8 cellular contexts compared by ENCODE assay signal in the genomic region with DNA sequence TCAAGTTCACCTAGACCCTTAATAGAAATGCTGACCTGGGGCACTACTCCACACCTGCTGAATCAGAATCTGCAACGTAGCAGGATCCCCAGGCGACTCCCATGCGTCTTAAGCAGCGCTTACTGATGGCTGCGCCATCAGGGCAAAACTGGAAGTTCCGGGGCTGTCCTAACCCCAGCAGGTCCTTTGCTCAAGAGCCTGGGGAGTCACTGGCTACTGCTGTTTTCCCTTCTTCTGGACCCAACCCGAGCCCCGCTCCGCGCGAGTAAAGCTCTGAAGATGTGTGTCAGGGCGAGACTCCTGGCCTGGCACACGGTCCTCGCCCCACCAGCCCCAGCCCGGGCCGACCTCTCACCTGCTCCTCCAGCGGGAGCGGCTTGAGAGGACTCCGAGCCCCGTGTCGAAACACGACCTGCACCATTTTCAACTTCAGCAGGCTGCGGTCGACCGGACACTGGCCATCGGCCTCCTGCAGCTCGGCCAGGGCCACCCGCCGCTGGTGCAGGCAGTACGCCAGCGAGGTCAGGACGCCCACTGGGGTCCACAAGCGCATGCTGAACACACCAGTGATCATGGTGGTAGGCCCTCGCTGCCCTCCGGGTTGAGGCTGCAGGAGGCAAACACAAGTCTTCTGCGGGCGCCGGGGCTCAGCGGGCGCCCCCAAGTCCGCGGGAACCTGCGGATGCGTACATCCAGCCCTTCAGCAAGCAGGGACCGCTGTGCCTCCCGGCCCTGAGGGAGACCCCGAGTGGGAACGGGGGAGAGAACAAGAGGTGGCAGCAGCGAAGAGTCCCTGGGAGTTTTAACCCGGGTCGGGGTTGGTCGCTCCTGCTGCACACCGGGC. TPM values are rescaled to one million over a fixed set of nuclear protein-coding genes. Genes with fewer than 3 reads are reported as not detected.
DNase-seq lines count a peak whose midpoint lies in the region; ATAC-seq and TF ChIP-seq lines count a peak whose summit lies in the region.

No MANE protein-coding gene starts in this region.

- 0 to 1% methylated on average over 25 to 47 of the region's 53 CpGs for WGBS in lower leg skin, 2 donors

- DNase-seq in NCI-H1417 (lab: John Stamatoyannopoulos, UW): peak; percentile 61 to 88 (median 87)
- DNase-seq in NCI-H1417 treated with DMSO at 0.1 percent for 48 hours (lab: John Stamatoyannopoulos, UW): no peak
- peak; percentile 70 for DNase-seq in NB4 (ENCODE audit: low read depth)
- DNase-seq in activated CD4-positive, alpha-beta T cell treated with anti-CD3 and anti-CD28 coated beads for 24 hours (ENCODE audit: low read depth in 2 of 2): peak; percentile 16 to 23
- DNase-seq in dermis blood vessel endothelial cell: peak; percentile 49
- DNase-seq in lower leg skin (ENCODE audit: low spot score in 2 of 2): peak; percentile 21 to 87
- peak; percentile 23 to 29 for DNase-seq in stimulated activated CD4-positive, alpha-beta T cell treated with anti-CD3 and anti-CD28 coated beads, Interleukin-4, amount 100 ng/mL, for 48 hours (ENCODE audit: low read depth in 2 of 2)

- ATAC-seq in HG02610 (IDR thresholded peaks at IDR 0.05; ENCODE audit: unreplicated experiment): peak; percentile 32

- TF ChIP-seq CTCF in NB4 (IDR thresholded peaks at IDR 0.05; ENCODE audit: low read depth, low read length) (no peak), lower leg skin (IDR thresholded peaks at IDR 0.05) (no peak)

- intact Hi-C loops in lower leg skin (cut with DNase I; ENCODE audit: low total_unique reads): no loop called here

- H3K4me3 ChIP-seq in NB4 (ENCODE audit: low read depth, low read length) (peak overlapping the region; percentile 78), lower leg skin (ENCODE audit: low read depth, poor library complexity, severe bottlenecking) (peak overlapping the region; percentile 57)

- TF ChIP-seq POLR2A in NB4 (IDR thresholded peaks at IDR 0.05; ENCODE audit: extremely low read depth, insufficient read length) (peak; percentile 2), lower leg skin (IDR thresholded peaks at IDR 0.05) (no peak)

RNA-seq across cellular contexts. Expression of a gene that starts 0.6 kb away (rescaled TPM):
- 3.4 and 4.1 TPM in 2 replicates for total RNA-seq in dermis blood vessel endothelial cell
- 10 to 100 TPM; 11.5 to 18.5 (median 14.2) TPM for total RNA-seq in lower leg skin
